Comparison of ENCODE assay signal across 1 cellular context in genomic region chr12:56101045-56101444, GRCh38.
TF ChIP-seq lines count a peak whose summit lies in the region.

No MANE protein-coding gene starts in this region.

TF ChIP-seq in HEK293, 187 proteins besides CTCF, POLR2A, EP300 and RAD21:
- TF ChIP-seq ZNF521 (tag by site-specific recombination; IDR thresholded peaks at IDR 0.05) = no peak
- TF ChIP-seq, protein P1, sequence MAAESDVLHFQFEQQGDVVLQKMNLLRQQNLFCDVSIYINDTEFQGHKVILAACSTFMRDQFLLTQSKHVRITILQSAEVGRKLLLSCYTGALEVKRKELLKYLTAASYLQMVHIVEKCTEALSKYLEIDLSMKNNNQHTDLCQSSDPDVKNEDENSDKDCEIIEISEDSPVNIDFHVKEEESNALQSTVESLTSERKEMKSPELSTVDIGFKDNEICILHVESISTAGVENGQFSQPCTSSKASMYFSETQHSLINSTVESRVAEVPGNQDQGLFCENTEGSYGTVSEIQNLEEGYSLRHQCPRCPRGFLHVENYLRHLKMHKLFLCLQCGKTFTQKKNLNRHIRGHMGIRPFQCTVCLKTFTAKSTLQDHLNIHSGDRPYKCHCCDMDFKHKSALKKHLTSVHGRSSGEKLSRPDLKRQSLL (tag by site-specific recombination; IDR thresholded peaks at IDR 0.05) = peak; percentile 79; the same call in 1 of the 2 replicates
